1 cellular context compared by ENCODE assay signal in the genomic region with DNA sequence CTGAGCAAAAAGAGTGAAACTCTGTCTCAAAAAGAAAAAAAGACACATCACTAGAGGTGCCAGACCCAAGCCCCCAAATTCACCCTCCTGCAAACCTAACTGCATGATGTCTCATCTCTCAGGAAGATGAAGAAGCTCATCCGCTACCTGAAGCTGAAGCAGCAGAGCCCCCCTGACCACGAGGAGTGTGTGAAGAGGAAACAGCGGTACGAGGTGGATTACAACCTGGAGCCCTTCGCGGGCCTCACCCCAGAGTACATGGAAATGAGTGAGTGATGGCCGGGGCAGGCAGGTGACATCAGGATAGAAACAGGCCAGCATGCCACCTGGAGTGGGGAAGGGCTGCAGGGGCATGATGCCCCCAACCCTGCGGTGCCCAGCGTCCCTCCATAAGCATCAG.
TF ChIP-seq lines count a peak whose summit lies in the region.

No MANE protein-coding gene starts in this region.

TF ChIP-seq in H1, 55 proteins besides CTCF, POLR2A, EP300 and RAD21:
- TF ChIP-seq KDM4A (IDR thresholded peaks at IDR 0.05; ENCODE audit: low read depth, low read length, severe bottlenecking) (no peak), SP2 (IDR thresholded peaks at IDR 0.05; ENCODE audit: low read length) (no peak), RBBP5 (IDR thresholded peaks at IDR 0.05; ENCODE audit: borderline replicate concordance, low read depth, low read length) (no peak), HDAC2 (IDR thresholded peaks at IDR 0.05; ENCODE audit: borderline replicate concordance in 1 of 2, low read depth in 2 of 2, low read length in 2 of 2) (no peak)
